18 cellular contexts compared by ENCODE assay signal in the genomic region with DNA sequence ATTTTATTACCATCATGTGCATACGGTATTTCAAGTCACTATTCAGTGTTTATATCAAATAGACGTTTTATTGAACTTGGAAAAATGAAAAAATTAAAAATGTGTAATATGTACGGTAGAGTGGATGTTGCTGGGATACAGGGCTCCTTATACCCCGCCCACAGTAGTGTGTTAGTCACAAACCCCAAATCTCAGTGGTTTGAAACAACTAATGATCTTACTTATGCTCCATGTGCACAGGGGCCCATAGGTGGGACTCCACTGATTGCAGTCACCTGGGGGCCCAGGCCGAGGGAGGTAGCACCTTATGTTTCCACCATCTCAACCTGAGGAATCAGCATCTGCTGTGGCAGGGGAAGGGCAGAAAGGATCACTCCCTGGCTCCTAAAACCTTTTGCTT. TPM values are rescaled to one million over a fixed set of nuclear protein-coding genes. Genes with fewer than 3 reads are reported as not detected.
A peak's percentile ranks its signal among the peaks of the same experiment; 100 is the strongest.
DNase-seq lines count a peak whose midpoint lies in the region; ATAC-seq and TF ChIP-seq lines count a peak whose summit lies in the region.
"Had no signal": no experiment of that assay in that cellular context is flagged by ENCODE, and none has a peak within 500 bp of the region (broad histone marks: within the 10 kb centered on the region; RNA-seq: fewer than 3 reads in every experiment).

No MANE protein-coding gene starts in this region.

- intact Hi-C loops in activated CD8-positive, alpha-beta T cell treated with anti-CD3 and anti-CD28 coated beads for 36 hours (cut with micrococcal nuclease) = no loop called here

- POLR2A ChIA-PET in activated CD8-positive, alpha-beta T cell treated with anti-CD3 and anti-CD28 coated beads for 36 hours (lab: Charles Lee) = no interaction called here
- POLR2A ChIA-PET in activated CD8-positive, alpha-beta T cell treated with anti-CD3 and anti-CD28 coated beads, Interleukin-2, amount 10 ng/mL, durations not matched to agents 7 days and 5 days (lab: Charles Lee) = no interaction called here

- ATAC-seq in activated CD8-positive, alpha-beta T cell treated with anti-CD3 and anti-CD28 coated beads for 36 hours = peak; percentile 39
- no peak for ATAC-seq in activated CD8-positive, alpha-beta T cell treated with anti-CD3 and anti-CD28 coated beads, Interleukin-2, amount 10 ng/mL, durations not matched to agents 7 days and 5 days
- peak; percentile 67 for ATAC-seq in stimulated activated naive CD8-positive, alpha-beta T cell treated with anti-CD3 and anti-CD28 coated beads, Interleukin-15, Interleukin-2, amounts not matched to agents 100 U/mL and 50 U/mL, for 24 hours
- no peak for ATAC-seq in HG02610 (IDR thresholded peaks at IDR 0.05; ENCODE audit: unreplicated experiment)
- ATAC-seq: CD8-positive, alpha-beta T cell; GM12878 had no signal

- CTCF ChIA-PET in activated CD8-positive, alpha-beta T cell treated with anti-CD3 and anti-CD28 coated beads for 36 hours (lab: Charles Lee) = no interaction called here
- CTCF ChIA-PET in activated CD8-positive, alpha-beta T cell treated with anti-CD3 and anti-CD28 coated beads, Interleukin-2, amount 10 ng/mL, durations not matched to agents 7 days and 5 days (lab: Charles Lee) = no interaction called here

- H3K36me3 Mint-ChIP-seq in activated CD8-positive, alpha-beta T cell treated with anti-CD3 and anti-CD28 coated beads for 36 hours (ENCODE audit: low read depth) = peaks cover 18% of the 10 kb centered on the region
- peaks cover 24% of the 10 kb centered on the region for H3K36me3 Mint-ChIP-seq in activated CD8-positive, alpha-beta T cell treated with anti-CD3 and anti-CD28 coated beads, Interleukin-2, amount 10 ng/mL, durations not matched to agents 7 days and 5 days (ENCODE audit: low read depth)

- H3K4me3 Mint-ChIP-seq in activated CD8-positive, alpha-beta T cell treated with anti-CD3 and anti-CD28 coated beads for 36 hours = no peak overlapping the region
- H3K4me3 Mint-ChIP-seq in activated CD8-positive, alpha-beta T cell treated with anti-CD3 and anti-CD28 coated beads, Interleukin-2, amount 10 ng/mL, durations not matched to agents 7 days and 5 days = no peak overlapping the region
- H3K4me3 Mint-ChIP-seq: CD8-positive, alpha-beta T cell had no signal

- H3K4me1 Mint-ChIP-seq in activated CD8-positive, alpha-beta T cell treated with anti-CD3 and anti-CD28 coated beads for 36 hours (ENCODE audit: low read depth) = peaks cover 2% of the 10 kb centered on the region
- H3K4me1 Mint-ChIP-seq in activated CD8-positive, alpha-beta T cell treated with anti-CD3 and anti-CD28 coated beads, Interleukin-2, amount 10 ng/mL, durations not matched to agents 7 days and 5 days (ENCODE audit: low read depth) = no peaks in the 10 kb centered on the region

- no peaks in the 10 kb centered on the region for H3K27me3 Mint-ChIP-seq in activated CD8-positive, alpha-beta T cell treated with anti-CD3 and anti-CD28 coated beads for 36 hours
- no peaks in the 10 kb centered on the region for H3K27me3 Mint-ChIP-seq in activated CD8-positive, alpha-beta T cell treated with anti-CD3 and anti-CD28 coated beads, Interleukin-2, amount 10 ng/mL, durations not matched to agents 7 days and 5 days (ENCODE audit: low read depth)

- TF ChIP-seq CTCF in activated CD8-positive, alpha-beta T cell treated with anti-CD3 and anti-CD28 coated beads for 36 hours (IDR thresholded peaks at IDR 0.05) = no peak

- no peak overlapping the region for H3K27ac Mint-ChIP-seq in activated CD8-positive, alpha-beta T cell treated with anti-CD3 and anti-CD28 coated beads for 36 hours
- no peak overlapping the region for H3K27ac Mint-ChIP-seq in activated CD8-positive, alpha-beta T cell treated with anti-CD3 and anti-CD28 coated beads, Interleukin-2, amount 10 ng/mL, durations not matched to agents 7 days and 5 days
- H3K27ac Mint-ChIP-seq: CD8-positive, alpha-beta T cell had no signal

- DNase-seq in activated CD8-positive, alpha-beta T cell treated with anti-CD3 and anti-CD28 coated beads for 36 hours = no peak
- DNase-seq in activated CD8-positive, alpha-beta T cell treated with anti-CD3 and anti-CD28 coated beads, Interleukin-2, amount 10 ng/mL, durations not matched to agents 7 days and 5 days = no peak
- DNase-seq in stimulated activated CD4-positive, alpha-beta T cell treated with anti-CD3 and anti-CD28 coated beads, Interleukin-15, amount 100 ng/mL, for 24 hours = peak; percentile 2
- no peak for DNase-seq in stimulated activated CD4-positive, alpha-beta T cell treated with anti-CD3 and anti-CD28 coated beads, Interleukin-4, amount 100 ng/mL, for 1 hour
- DNase-seq in stimulated activated naive CD8-positive, alpha-beta T cell treated with anti-CD3 and anti-CD28 coated beads, Interleukin-15, Interleukin-2, amounts not matched to agents 100 U/mL and 50 U/mL, for 24 hours = no peak
- DNase-seq in NCI-H1105 treated with DMSO at 0.1 percent for 48 hours (lab: John Stamatoyannopoulos, UW) (no peak), DMS53 (lab: John Stamatoyannopoulos, UW) (no peak)
- DNase-seq: 8988T; Calu3; CD8-positive, alpha-beta T cell; DND-41; EL had no signal

- no peaks in the 10 kb centered on the region for H3K9me3 Mint-ChIP-seq in activated CD8-positive, alpha-beta T cell treated with anti-CD3 and anti-CD28 coated beads for 36 hours
- H3K9me3 Mint-ChIP-seq in activated CD8-positive, alpha-beta T cell treated with anti-CD3 and anti-CD28 coated beads, Interleukin-2, amount 10 ng/mL, durations not matched to agents 7 days and 5 days (ENCODE audit: insufficient read depth) = no peaks in the 10 kb centered on the region
- H3K9me3 Mint-ChIP-seq: CD8-positive, alpha-beta T cell had no signal

RNA-seq across cellular contexts. Expression of gene LSM6, which starts 18.1 kb away (rescaled TPM):
- total RNA-seq in activated CD8-positive, alpha-beta T cell treated with anti-CD3 and anti-CD28 coated beads for 36 hours = 10 to 100 TPM; 59.7 to 61.7 TPM
- total RNA-seq in activated CD8-positive, alpha-beta T cell treated with anti-CD3 and anti-CD28 coated beads, Interleukin-2, amount 10 ng/mL, durations not matched to agents 7 days and 5 days = 10 to 100 TPM; 52.2 to 64.3 TPM

RNA-seq across cellular contexts. Expression of gene REELD1, which starts 20.7 kb away (rescaled TPM):
- total RNA-seq in activated CD8-positive, alpha-beta T cell treated with anti-CD3 and anti-CD28 coated beads for 36 hours = under 1 TPM; 0.11 to 0.34 TPM
- total RNA-seq in activated CD8-positive, alpha-beta T cell treated with anti-CD3 and anti-CD28 coated beads, Interleukin-2, amount 10 ng/mL, durations not matched to agents 7 days and 5 days = not detected
- total RNA-seq: A673, Calu3, G401, H4, HT-29 had no signal

Comparison
In these comparisons a context has a peak if more than half of its experiments do, and no peak if none do; other contexts are left out.
1. ATAC-seq: peak in activated CD8-positive, alpha-beta T cell treated with anti-CD3 and anti-CD28 coated beads for 36 hours (single experiment) and stimulated activated naive CD8-positive, alpha-beta T cell treated with anti-CD3 and anti-CD28 coated beads, Interleukin-15, Interleukin-2, amounts not matched to agents 100 U/mL and 50 U/mL, for 24 hours (single experiment); none in activated CD8-positive, alpha-beta T cell treated with anti-CD3 and anti-CD28 coated beads, Interleukin-2, amount 10 ng/mL, durations not matched to agents 7 days and 5 days (single experiment) and HG02610 (single experiment).